Comparison of ENCODE assay signal across 18 cellular contexts in genomic region chr4:33592701-33593100, GRCh38.
"Had no signal": no experiment of that assay in that cellular context is flagged by ENCODE, and none has a peak within 500 bp of the region (broad histone marks: within the 10 kb centered on the region; RNA-seq: fewer than 3 reads in every experiment).

No MANE protein-coding gene starts in this region.

- DNase-seq: activated CD4-positive, alpha-beta T cell treated with anti-CD3 and anti-CD28 coated beads, Interleukin-2, amount 10 ng/mL, durations not matched to agents 7 days and 5 days; activated CD8-positive, alpha-beta T cell treated with anti-CD3 and anti-CD28 coated beads, Interleukin-2, amount 10 ng/mL, durations not matched to agents 7 days and 5 days; activated gamma-delta T cell treated with Interleukin-2 at 50 U/mL for 16 hours; cerebellar nuclear complex; cortex of kidney; kidney glomerular epithelial cell; left ventricle myocardium inferior; midbrain; natural killer cell; retina; stimulated activated CD4-positive, alpha-beta T cell treated with anti-CD3 and anti-CD28 coated beads, Interleukin-2, amount 100 ng/mL, for 48 hours; stimulated activated CD8-positive, alpha-beta memory T cell treated with anti-CD3 and anti-CD28 coated beads, Interleukin-4, amount 100 ng/mL, for 48 hours; stimulated activated naive B cell treated with anti-CD40 and anti-IgM and Interleukin-4, amounts not matched to agents 10 μg/mL and 1 μg/mL and 100 μg/mL, for 72 hours; SW 1271; transverse colon had no signal

- H3K4me1 ChIP-seq: ascending aorta, foreskin keratinocyte, left ventricle myocardium inferior, transverse colon had no signal

- H3K27me3 ChIP-seq: ascending aorta, foreskin keratinocyte, transverse colon had no signal

- H3K4me3 ChIP-seq: ascending aorta, left ventricle myocardium inferior, transverse colon had no signal

- H3K36me3 ChIP-seq: ascending aorta, left ventricle myocardium inferior, transverse colon had no signal

- H3K27ac ChIP-seq: ascending aorta, foreskin keratinocyte, left ventricle myocardium inferior, transverse colon, VCaP had no signal
